ENCODE assay signal across 1 cellular context in the genomic region with DNA sequence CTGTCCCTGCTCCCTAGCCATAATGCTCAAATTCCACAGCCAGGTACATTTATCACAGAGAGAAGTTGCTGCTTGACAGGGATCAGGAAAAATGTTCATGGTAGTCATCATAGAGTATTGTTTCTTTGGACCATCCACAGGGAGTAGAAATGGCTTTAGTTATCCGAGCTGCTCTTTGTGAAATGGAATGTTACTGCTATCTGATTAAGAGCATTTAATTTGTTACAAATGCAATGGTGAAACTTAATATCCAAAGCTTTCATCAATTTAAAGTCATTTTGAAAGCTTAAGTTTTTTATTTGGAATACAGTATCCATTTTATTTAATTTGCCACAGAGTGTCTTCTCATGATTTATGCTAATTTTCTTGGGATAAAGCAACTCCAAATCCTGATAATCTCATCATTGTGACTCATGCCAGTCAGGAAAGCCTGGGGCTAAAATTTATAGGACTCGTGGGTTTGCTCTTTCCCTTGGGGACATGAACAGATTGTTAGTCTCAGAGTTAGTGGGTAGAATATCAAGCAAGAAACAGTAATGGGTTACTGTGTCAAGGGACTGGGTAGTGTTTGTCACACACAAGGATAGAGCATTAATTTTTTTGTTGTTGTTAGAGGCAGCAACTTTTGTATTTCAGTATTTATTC.
TF ChIP-seq lines count a peak whose summit lies in the region.

No MANE protein-coding gene starts in this region.

TF ChIP-seq in HepG2, 621 proteins besides CTCF, POLR2A, EP300 and RAD21 (continued from another document):
- TF ChIP-seq, protein P1, sequence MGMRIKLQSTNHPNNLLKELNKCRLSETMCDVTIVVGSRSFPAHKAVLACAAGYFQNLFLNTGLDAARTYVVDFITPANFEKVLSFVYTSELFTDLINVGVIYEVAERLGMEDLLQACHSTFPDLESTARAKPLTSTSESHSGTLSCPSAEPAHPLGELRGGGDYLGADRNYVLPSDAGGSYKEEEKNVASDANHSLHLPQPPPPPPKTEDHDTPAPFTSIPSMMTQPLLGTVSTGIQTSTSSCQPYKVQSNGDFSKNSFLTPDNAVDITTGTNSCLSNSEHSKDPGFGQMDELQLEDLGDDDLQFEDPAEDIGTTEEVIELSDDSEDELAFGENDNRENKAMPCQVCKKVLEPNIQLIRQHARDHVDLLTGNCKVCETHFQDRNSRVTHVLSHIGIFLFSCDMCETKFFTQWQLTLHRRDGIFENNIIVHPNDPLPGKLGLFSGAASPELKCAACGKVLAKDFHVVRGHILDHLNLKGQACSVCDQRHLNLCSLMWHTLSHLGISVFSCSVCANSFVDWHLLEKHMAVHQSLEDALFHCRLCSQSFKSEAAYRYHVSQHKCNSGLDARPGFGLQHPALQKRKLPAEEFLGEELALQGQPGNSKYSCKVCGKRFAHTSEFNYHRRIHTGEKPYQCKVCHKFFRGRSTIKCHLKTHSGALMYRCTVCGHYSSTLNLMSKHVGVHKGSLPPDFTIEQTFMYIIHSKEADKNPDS (CRISPR knock-in tag; IDR thresholded peaks at IDR 0.05), result no peak
- TF ChIP-seq, protein P2, sequence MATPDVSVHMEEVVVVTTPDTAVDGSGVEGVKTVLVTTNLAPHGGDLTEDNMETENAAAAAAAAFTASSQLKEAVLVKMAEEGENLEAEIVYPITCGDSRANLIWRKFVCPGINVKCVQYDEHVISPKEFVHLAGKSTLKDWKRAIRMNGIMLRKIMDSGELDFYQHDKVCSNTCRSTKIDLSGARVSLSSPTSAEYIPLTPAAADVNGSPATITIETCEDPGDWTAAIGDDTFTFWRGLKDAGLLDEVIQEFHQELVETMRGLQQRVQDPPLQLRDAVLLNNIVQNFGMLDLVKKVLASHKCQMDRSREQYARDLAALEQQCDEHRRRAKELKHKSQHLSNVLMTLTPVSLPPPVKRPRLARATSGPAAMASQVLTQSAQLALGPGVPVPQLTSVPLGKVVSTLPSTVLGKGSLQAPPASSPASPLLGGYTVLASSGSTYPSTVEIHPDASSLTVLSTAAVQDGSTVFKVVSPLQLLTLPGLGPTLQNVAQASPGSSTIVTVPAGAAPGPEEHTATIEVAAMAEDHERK (CRISPR knock-in tag; IDR thresholded peaks at IDR 0.05; ENCODE audit: low read depth), result no peak
- TF ChIP-seq ZNF768 (CRISPR knock-in tag; IDR thresholded peaks at IDR 0.05), result no peak
- no peak for TF ChIP-seq ATF7 (IDR thresholded peaks at IDR 0.05)
- no peak for TF ChIP-seq ATF7 (CRISPR knock-in tag; IDR thresholded peaks at IDR 0.05)
